In the genomic region with DNA sequence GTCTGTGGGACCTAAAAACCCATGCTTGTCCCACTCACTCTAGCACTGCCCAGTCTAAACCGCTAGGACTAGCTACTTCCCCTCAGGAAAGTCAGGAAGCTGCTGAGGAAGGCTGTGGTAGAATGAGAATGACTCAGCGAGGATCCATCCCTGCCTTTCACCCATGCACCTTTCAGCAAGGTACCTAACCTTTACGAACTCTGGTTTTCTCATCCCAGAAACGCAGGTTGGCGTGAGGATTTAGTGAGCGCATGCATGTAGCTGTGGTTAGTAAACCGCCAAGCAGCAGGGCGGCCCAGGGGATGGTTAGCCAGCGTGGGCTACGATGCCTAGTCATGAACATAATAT, we compare ENCODE assay signal across 8 cellular contexts. TPM values are rescaled to one million over a fixed set of nuclear protein-coding genes. Genes with fewer than 3 reads are reported as not detected.
A peak's percentile ranks its signal among the peaks of the same experiment; 100 is the strongest.
DNase-seq lines count a peak whose midpoint lies in the region; ATAC-seq and TF ChIP-seq lines count a peak whose summit lies in the region.

No MANE protein-coding gene starts in this region.

- peaks cover 17% of the 10 kb centered on the region for H3K36me3 Mint-ChIP-seq in stimulated activated effector memory CD8-positive, alpha-beta T cell treated with anti-CD3 and anti-CD28 coated beads, Interleukin-12 subunit alpha, Interleukin-12 subunit beta, amount 100 ng/mL, for 72 hours

- H3K4me1 ChIP-seq in SJSA1 (replicated peaks) (peaks cover 28% of the 10 kb centered on the region), liver (ENCODE audit: control insufficient read depth in 4 of 4, insufficient read depth in 4 of 4, low read length in 3 of 4) (peaks cover 5 to 29% (median 9%) of the 10 kb centered on the region in 4 donors)

- TF ChIP-seq CTCF in liver (IDR thresholded peaks at IDR 0.05; ENCODE audit: low read depth, low read length, missing input control), result no peak

- WGBS in liver, result 73% methylated on average over 10 of the region's 10 CpGs

- no peak overlapping the region for H3K27ac ChIP-seq in SJSA1
- peak overlapping the region; percentile 80 for H3K27ac ChIP-seq in caudate nucleus (ENCODE audit: low read depth, low read length)
- peak overlapping the region; percentile 37 to 58 for H3K27ac ChIP-seq in liver (ENCODE audit: low read depth in 1 of 2, low read length in 2 of 2)

- 0 out of 2 replicates have a peak, but pooled peaks cover 3% of the 10 kb centered on the region for H3K36me3 ChIP-seq in SJSA1
- H3K36me3 ChIP-seq in liver (ENCODE audit: control insufficient read depth in 4 of 4, insufficient read depth in 3 of 4, low read depth in 1 of 4, low read length in 3 of 4), result no peaks in the 10 kb centered on the region

- peak; percentile 14 for ATAC-seq in HG02981 (IDR thresholded peaks at IDR 0.05; ENCODE audit: unreplicated experiment)
- peak; percentile 5 for ATAC-seq in stimulated activated effector memory CD8-positive, alpha-beta T cell treated with anti-CD3 and anti-CD28 coated beads, Interleukin-12 subunit alpha, Interleukin-12 subunit beta, amount 100 ng/mL, for 72 hours

- 0 out of 2 replicates have a peak, but pooled peaks cover 4% of the 10 kb centered on the region for H3K9me3 ChIP-seq in SJSA1 (replicated peaks)
- H3K9me3 ChIP-seq in liver (ENCODE audit: control insufficient read depth in 4 of 4, low read length in 3 of 4), result no peaks in the 10 kb centered on the region

- DNase-seq in G401 (ENCODE audit: low spot score) (peak; percentile 11), SJSA1 (ENCODE audit: low read depth in 1 of 2, low spot score in 2 of 2) (no peak), caudate nucleus (lab: John Stamatoyannopoulos, UW) (peak in 1 of 61 donors; percentile 43), NAMALWA (ENCODE audit: low spot score) (no peak), NCI-H2107 treated with DMSO at 0.1 percent for 48 hours (lab: John Stamatoyannopoulos, UW; ENCODE audit: unreplicated experiment) (no peak)
- peak in 1 of 2 donors; percentile 26 for DNase-seq in stimulated activated effector memory CD8-positive, alpha-beta T cell treated with anti-CD3 and anti-CD28 coated beads, Interleukin-12 subunit alpha, Interleukin-12 subunit beta, amount 100 ng/mL, for 72 hours (ENCODE audit: low spot score in 2 of 2)

- TF ChIP-seq RAD21 in liver (IDR thresholded peaks at IDR 0.05), result no peak

- H3K9me3 Mint-ChIP-seq in stimulated activated effector memory CD8-positive, alpha-beta T cell treated with anti-CD3 and anti-CD28 coated beads, Interleukin-12 subunit alpha, Interleukin-12 subunit beta, amount 100 ng/mL, for 72 hours, result no peaks in the 10 kb centered on the region

- H3K4me3 Mint-ChIP-seq in stimulated activated effector memory CD8-positive, alpha-beta T cell treated with anti-CD3 and anti-CD28 coated beads, Interleukin-12 subunit alpha, Interleukin-12 subunit beta, amount 100 ng/mL, for 72 hours, result peak overlapping the region; percentile 95

- peaks cover 41% of the 10 kb centered on the region for H3K4me1 Mint-ChIP-seq in stimulated activated effector memory CD8-positive, alpha-beta T cell treated with anti-CD3 and anti-CD28 coated beads, Interleukin-12 subunit alpha, Interleukin-12 subunit beta, amount 100 ng/mL, for 72 hours

- in situ Hi-C loops in G401 (cut with HindIII; ENCODE audit: low sequenced_read_pairs), result no loop called here

- peak overlapping the region; percentile 93 for H3K27ac Mint-ChIP-seq in stimulated activated effector memory CD8-positive, alpha-beta T cell treated with anti-CD3 and anti-CD28 coated beads, Interleukin-12 subunit alpha, Interleukin-12 subunit beta, amount 100 ng/mL, for 72 hours

- H3K4me3 ChIP-seq in SJSA1, result peak overlapping the region; percentile 85
- peak overlapping the region in 1 of 3 donors; percentile 90 for H3K4me3 ChIP-seq in liver (ENCODE audit: low read depth in 1 of 3, low read length in 3 of 3)

- peak overlapping the region; percentile 11 to 56 for H3K9ac ChIP-seq in liver (ENCODE audit: low read depth in 1 of 2, low read length in 2 of 2)

- no peaks in the 10 kb centered on the region for H3K27me3 ChIP-seq in SJSA1 (replicated peaks)
- H3K27me3 ChIP-seq in liver (ENCODE audit: control insufficient read depth in 4 of 4, insufficient read depth in 4 of 4, low read length in 3 of 4), result no peaks in the 10 kb centered on the region

TF ChIP-seq in liver, 16 proteins besides CTCF, POLR2A, EP300 and RAD21:
- TF ChIP-seq, protein P1, sequence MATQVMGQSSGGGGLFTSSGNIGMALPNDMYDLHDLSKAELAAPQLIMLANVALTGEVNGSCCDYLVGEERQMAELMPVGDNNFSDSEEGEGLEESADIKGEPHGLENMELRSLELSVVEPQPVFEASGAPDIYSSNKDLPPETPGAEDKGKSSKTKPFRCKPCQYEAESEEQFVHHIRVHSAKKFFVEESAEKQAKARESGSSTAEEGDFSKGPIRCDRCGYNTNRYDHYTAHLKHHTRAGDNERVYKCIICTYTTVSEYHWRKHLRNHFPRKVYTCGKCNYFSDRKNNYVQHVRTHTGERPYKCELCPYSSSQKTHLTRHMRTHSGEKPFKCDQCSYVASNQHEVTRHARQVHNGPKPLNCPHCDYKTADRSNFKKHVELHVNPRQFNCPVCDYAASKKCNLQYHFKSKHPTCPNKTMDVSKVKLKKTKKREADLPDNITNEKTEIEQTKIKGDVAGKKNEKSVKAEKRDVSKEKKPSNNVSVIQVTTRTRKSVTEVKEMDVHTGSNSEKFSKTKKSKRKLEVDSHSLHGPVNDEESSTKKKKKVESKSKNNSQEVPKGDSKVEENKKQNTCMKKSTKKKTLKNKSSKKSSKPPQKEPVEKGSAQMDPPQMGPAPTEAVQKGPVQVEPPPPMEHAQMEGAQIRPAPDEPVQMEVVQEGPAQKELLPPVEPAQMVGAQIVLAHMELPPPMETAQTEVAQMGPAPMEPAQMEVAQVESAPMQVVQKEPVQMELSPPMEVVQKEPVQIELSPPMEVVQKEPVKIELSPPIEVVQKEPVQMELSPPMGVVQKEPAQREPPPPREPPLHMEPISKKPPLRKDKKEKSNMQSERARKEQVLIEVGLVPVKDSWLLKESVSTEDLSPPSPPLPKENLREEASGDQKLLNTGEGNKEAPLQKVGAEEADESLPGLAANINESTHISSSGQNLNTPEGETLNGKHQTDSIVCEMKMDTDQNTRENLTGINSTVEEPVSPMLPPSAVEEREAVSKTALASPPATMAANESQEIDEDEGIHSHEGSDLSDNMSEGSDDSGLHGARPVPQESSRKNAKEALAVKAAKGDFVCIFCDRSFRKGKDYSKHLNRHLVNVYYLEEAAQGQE (IDR thresholded peaks at IDR 0.05), result no peak
- TF ChIP-seq RXRA (IDR thresholded peaks at IDR 0.05) (no peak), EGR1 (IDR thresholded peaks at IDR 0.05; ENCODE audit: low read depth in 2 of 2) (no peak), HNF4G (IDR thresholded peaks at IDR 0.05) (no peak), FOXA1 (IDR thresholded peaks at IDR 0.05) (no peak)
- TF ChIP-seq, protein P2, sequence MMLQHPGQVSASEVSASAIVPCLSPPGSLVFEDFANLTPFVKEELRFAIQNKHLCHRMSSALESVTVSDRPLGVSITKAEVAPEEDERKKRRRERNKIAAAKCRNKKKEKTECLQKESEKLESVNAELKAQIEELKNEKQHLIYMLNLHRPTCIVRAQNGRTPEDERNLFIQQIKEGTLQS (IDR thresholded peaks at IDR 0.05), result no peak
- TF ChIP-seq, protein P3, sequence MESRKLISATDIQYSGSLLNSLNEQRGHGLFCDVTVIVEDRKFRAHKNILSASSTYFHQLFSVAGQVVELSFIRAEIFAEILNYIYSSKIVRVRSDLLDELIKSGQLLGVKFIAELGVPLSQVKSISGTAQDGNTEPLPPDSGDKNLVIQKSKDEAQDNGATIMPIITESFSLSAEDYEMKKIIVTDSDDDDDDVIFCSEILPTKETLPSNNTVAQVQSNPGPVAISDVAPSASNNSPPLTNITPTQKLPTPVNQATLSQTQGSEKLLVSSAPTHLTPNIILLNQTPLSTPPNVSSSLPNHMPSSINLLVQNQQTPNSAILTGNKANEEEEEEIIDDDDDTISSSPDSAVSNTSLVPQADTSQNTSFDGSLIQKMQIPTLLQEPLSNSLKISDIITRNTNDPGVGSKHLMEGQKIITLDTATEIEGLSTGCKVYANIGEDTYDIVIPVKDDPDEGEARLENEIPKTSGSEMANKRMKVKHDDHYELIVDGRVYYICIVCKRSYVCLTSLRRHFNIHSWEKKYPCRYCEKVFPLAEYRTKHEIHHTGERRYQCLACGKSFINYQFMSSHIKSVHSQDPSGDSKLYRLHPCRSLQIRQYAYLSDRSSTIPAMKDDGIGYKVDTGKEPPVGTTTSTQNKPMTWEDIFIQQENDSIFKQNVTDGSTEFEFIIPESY (IDR thresholded peaks at IDR 0.05), result no peak

RNA-seq across cellular contexts. Expression of a gene that starts 26.3 kb away (rescaled TPM):
- 6.5 and 13.0 TPM in 2 replicates for total RNA-seq in G401 (2014; rRNA removed; shearing (Covaris generic))
- 8.2 and 25.7 TPM in 2 replicates for total RNA-seq in SJSA1 (2014; rRNA removed; shearing (Covaris generic))
- total RNA-seq in liver, result 10 to 100 TPM; 24.0 to 28.0 TPM
- polyA plus RNA-seq in liver, result 10 to 100 TPM; 15.9 to 20.0 TPM

RNA-seq across cellular contexts. Expression of a gene that starts 29.8 kb away (rescaled TPM):
- total RNA-seq in G401 (2014; rRNA removed; shearing (Covaris generic)), result 8.1 and 12.9 TPM in 2 replicates
- 13.7 and 16.9 TPM in 2 replicates for total RNA-seq in SJSA1 (2014; rRNA removed; shearing (Covaris generic))
- 1 to 10 TPM; 3.8 to 6.1 TPM for total RNA-seq in liver
- polyA plus RNA-seq in liver, result 1 to 10 TPM; 3.4 to 3.6 TPM

RNA-seq across cellular contexts. Expression of a gene that starts 31.6 kb away (rescaled TPM):
- not detected in 2 replicates for total RNA-seq in G401 (2014; rRNA removed; shearing (Covaris generic))
- not detected in 2 replicates for total RNA-seq in SJSA1 (2014; rRNA removed; shearing (Covaris generic))
- total RNA-seq in liver, result not detected
- not detected for polyA plus RNA-seq in liver

RNA-seq across cellular contexts. Expression of a gene that starts 52.3 kb away (rescaled TPM):
- total RNA-seq in G401 (2014; rRNA removed; shearing (Covaris generic)), result 29.0 and 29.7 TPM in 2 replicates
- 19.2 and 21.3 TPM in 2 replicates for total RNA-seq in SJSA1 (2014; rRNA removed; shearing (Covaris generic))
- total RNA-seq in liver, result 1 to 10 TPM; 5.6 to 7.7 TPM
- polyA plus RNA-seq in liver, result 1 to 10 TPM; 2.1 to 6.1 TPM

RNA-seq across cellular contexts. Expression of a gene that starts 57.8 kb away (rescaled TPM):
- total RNA-seq in G401 (2014; rRNA removed; shearing (Covaris generic)), result not detected in 2 replicates
- total RNA-seq in SJSA1 (2014; rRNA removed; shearing (Covaris generic)), result not detected in 2 replicates
- total RNA-seq in liver, result under 1 TPM in 1 of 2 donors, not detected in 1; 0.09 TPM
- under 1 TPM in 1 of 2 donors, not detected in 1; 0.02 TPM for polyA plus RNA-seq in liver
